Comparison of ENCODE assay signal across 13 cellular contexts in genomic region chr3:128578346-128578745, GRCh38.
A peak's percentile ranks its signal among the peaks of the same experiment; 100 is the strongest.
DNase-seq lines count a peak whose midpoint lies in the region; ATAC-seq and TF ChIP-seq lines count a peak whose summit lies in the region.
"Had no signal": no experiment of that assay in that cellular context is flagged by ENCODE, and none has a peak within 500 bp of the region (broad histone marks: within the 10 kb centered on the region; RNA-seq: fewer than 3 reads in every experiment).

No MANE protein-coding gene starts in this region.

- CTCF ChIA-PET in WTC11 (lab: Charles Lee), result interaction anchor here (1.1 kb wide), 1 partner anchor 81 kb away, joined by 3 read pairs; no protein-coding TSS in a partner anchor
- CTCF ChIA-PET in SK-N-SH (lab: Yijun Ruan, JAX), result interaction anchor here (0.7 kb wide), 1 partner anchor 11 kb away, joined by 3 read pairs; no protein-coding TSS in a partner anchor

- TF ChIP-seq RAD21 in SK-N-SH (IDR thresholded peaks at IDR 0.05; ENCODE audit: low read length), result no peak

- DNase-seq in WTC11 (ENCODE audit: low spot score), result no peak
- peak; percentile 75 for DNase-seq in endodermal cell
- no peak for DNase-seq in neuronal stem cell (ENCODE audit: low spot score)
- DNase-seq in OCI-M1 (lab: John Stamatoyannopoulos, UW), result no peak
- no peak for DNase-seq in testis
- DNase-seq in SK-N-SH, result no peak
- DNase-seq in colonic mucosa, result no peak
- DNase-seq: CD4-positive, CD25-positive, alpha-beta regulatory T cell; DMS53; GF-D8; IMR-90 had no signal

- no peak for TF ChIP-seq POLR2A in testis (IDR thresholded peaks at IDR 0.05)

- H3K27me3 ChIP-seq in endodermal cell (ENCODE audit: control insufficient read depth, insufficient read depth, low read length, poor library complexity, severe bottlenecking) (no peaks in the 10 kb centered on the region), neuronal stem cell (ENCODE audit: control insufficient read depth in 3 of 3, insufficient read depth in 3 of 3, low read depth in 1 of 3, low read length in 3 of 3) (peaks cover 0 to 6% (median 0%) of the 10 kb centered on the region in 3 experiments), testis (no peaks in the 10 kb centered on the region), SK-N-SH (ENCODE audit: insufficient read depth) (no peaks in the 10 kb centered on the region), colonic mucosa (no peaks in the 10 kb centered on the region)
- H3K27me3 ChIP-seq: BLaER1 had no signal

- ATAC-seq in WTC11, result peak; percentile 37
- ATAC-seq: A549 had no signal

- no peak overlapping the region for H4K8ac ChIP-seq in neuronal stem cell (ENCODE audit: low read depth, low read length)

- no peak overlapping the region for H3K4me3 Mint-ChIP-seq in WTC11
- H3K4me3 Mint-ChIP-seq in endodermal cell, result no peak overlapping the region
- H3K4me3 Mint-ChIP-seq: CD4-positive, CD25-positive, alpha-beta regulatory T cell had no signal

- 91 to 97% methylated on average over 3 to 9 of the region's 9 CpGs for WGBS in endodermal cell (ENCODE audit: insufficient coverage in 1 of 2, insufficient read length in 1 of 2), 2 experiments
- no CpG with 5 or more reads among the region's 9 CpGs for WGBS in neuronal stem cell (ENCODE audit: extremely low coverage in 2 of 2, insufficient read length in 2 of 2, insufficient replicate concordance in 1 of 2), 2 donors
- 82 to 88% methylated on average over 9 of the region's 9 CpGs for WGBS in testis, 2 donors
- WGBS in SK-N-SH (ENCODE audit: low lambda C conversion rate), result 91% methylated on average over 9 of the region's 9 CpGs

- TF ChIP-seq CTCF in WTC11 (IDR thresholded peaks at IDR 0.05), result no peak
- TF ChIP-seq CTCF in endodermal cell (conservative IDR thresholded peaks at IDR 0.05), result no peak
- no peak for TF ChIP-seq CTCF in testis (IDR thresholded peaks at IDR 0.05)
- TF ChIP-seq CTCF in SK-N-SH (IDR thresholded peaks at IDR 0.05), result no peak
- TF ChIP-seq CTCF in colonic mucosa (IDR thresholded peaks at IDR 0.05), result no peak

- H2BK5ac ChIP-seq in neuronal stem cell (ENCODE audit: low read length), result no peak overlapping the region

- H3K27ac ChIP-seq in endodermal cell (ENCODE audit: low read depth, low read length) (no peak overlapping the region), neuronal stem cell (replicated peaks; ENCODE audit: low read length) (no peak overlapping the region), testis (no peak overlapping the region), SK-N-SH (ENCODE audit: low read depth in 2 of 2, low read length in 1 of 2) (no peak overlapping the region), colonic mucosa (no peak overlapping the region)
- H3K27ac ChIP-seq: A549, BLaER1 had no signal

- H3K9me2 ChIP-seq in SK-N-SH, result no peaks in the 10 kb centered on the region

- H3K4me1 Mint-ChIP-seq in WTC11 (peaks cover 10% of the 10 kb centered on the region), endodermal cell (peaks cover 41% of the 10 kb centered on the region)

- POLR2A ChIA-PET in WTC11 (lab: Charles Lee) (no interaction called here), SK-N-SH (lab: Yijun Ruan, JAX) (no interaction called here)

- H4K91ac ChIP-seq in neuronal stem cell (ENCODE audit: low read depth, low read length, poor library complexity), result no peak overlapping the region

- no peak overlapping the region for H3K9ac ChIP-seq in endodermal cell (ENCODE audit: extremely low read depth, low read length, poor library complexity, severe bottlenecking)
- no peak overlapping the region for H3K9ac ChIP-seq in neuronal stem cell (ENCODE audit: low read depth, low read length, poor library complexity)
- no peak overlapping the region for H3K9ac ChIP-seq in SK-N-SH
- no peak overlapping the region for H3K9ac ChIP-seq in colonic mucosa (ENCODE audit: low read depth in 2 of 2, low read length in 2 of 2)
- H3K9ac ChIP-seq: BLaER1 had no signal

- H2AFZ ChIP-seq in neuronal stem cell (ENCODE audit: low read length), result no peak overlapping the region
- H2AFZ ChIP-seq in SK-N-SH (ENCODE audit: low read depth), result no peak overlapping the region

- no peak overlapping the region for H3K4me2 ChIP-seq in neuronal stem cell (ENCODE audit: insufficient read depth, low read length, poor library complexity, severe bottlenecking)
- H3K4me2 ChIP-seq in SK-N-SH, result no peak overlapping the region
- H3K4me2 ChIP-seq: A549, BLaER1 had no signal

- peaks cover 2% of the 10 kb centered on the region for H3K27me3 Mint-ChIP-seq in WTC11 (ENCODE audit: low read depth)
- H3K27me3 Mint-ChIP-seq in endodermal cell (ENCODE audit: insufficient read depth), result peaks cover 3% of the 10 kb centered on the region

- peak overlapping the region; percentile 98 for H2AK5ac ChIP-seq in neuronal stem cell (ENCODE audit: low read depth, low read length)

- H3K79me1 ChIP-seq in neuronal stem cell (ENCODE audit: low read depth, low read length), result no peaks in the 10 kb centered on the region

- H3K23ac ChIP-seq in neuronal stem cell (ENCODE audit: low read depth, low read length, poor library complexity), result no peak overlapping the region

- H3K79me2 ChIP-seq in SK-N-SH (ENCODE audit: insufficient read depth), result no peaks in the 10 kb centered on the region

- peak overlapping the region; percentile 86 for H3K18ac ChIP-seq in neuronal stem cell (ENCODE audit: low read length)

- H3K9me3 ChIP-seq in endodermal cell (ENCODE audit: control insufficient read depth, low read length), result peaks cover 8% of the 10 kb centered on the region
- H3K9me3 ChIP-seq in neuronal stem cell (replicated peaks in 1 of 2; ENCODE audit: control insufficient read depth in 2 of 2, insufficient read depth in 1 of 2, low read depth in 1 of 2, low read length in 2 of 2), result peaks cover 3 to 4% of the 10 kb centered on the region in 2 donors
- no peaks in the 10 kb centered on the region for H3K9me3 ChIP-seq in testis
- H3K9me3 ChIP-seq in SK-N-SH, result no peaks in the 10 kb centered on the region
- no peaks in the 10 kb centered on the region for H3K9me3 ChIP-seq in colonic mucosa

- H3K36me3 Mint-ChIP-seq in WTC11 (no peaks in the 10 kb centered on the region), endodermal cell (ENCODE audit: low read depth) (no peaks in the 10 kb centered on the region)
- H3K36me3 Mint-ChIP-seq: CD4-positive, CD25-positive, alpha-beta regulatory T cell had no signal

- peak overlapping the region; percentile 91 for H3K4ac ChIP-seq in neuronal stem cell (ENCODE audit: low read length)

- H2BK12ac ChIP-seq in neuronal stem cell (ENCODE audit: low read length), result peak overlapping the region; percentile 48

- H3K27ac Mint-ChIP-seq in WTC11 (no peak overlapping the region), endodermal cell (peak overlapping the region; percentile 88)
- H3K27ac Mint-ChIP-seq: CD4-positive, CD25-positive, alpha-beta regulatory T cell had no signal

- H3K14ac ChIP-seq in neuronal stem cell (ENCODE audit: low read length), result no peak overlapping the region

- TF ChIP-seq EP300 in SK-N-SH (IDR thresholded peaks at IDR 0.05; ENCODE audit: borderline replicate concordance in 1 of 2, low read depth in 1 of 2, low read length in 1 of 2), result no peak

- no peaks in the 10 kb centered on the region for H3K36me3 ChIP-seq in endodermal cell (ENCODE audit: control insufficient read depth, insufficient read depth, low read length)
- H3K36me3 ChIP-seq in neuronal stem cell (replicated peaks in 1 of 2; ENCODE audit: control insufficient read depth in 2 of 2, insufficient read depth in 2 of 2, low read length in 2 of 2), result no peaks in the 10 kb centered on the region
- H3K36me3 ChIP-seq in testis (ENCODE audit: low read depth, missing control alignments), result no peaks in the 10 kb centered on the region
- no peaks in the 10 kb centered on the region for H3K36me3 ChIP-seq in SK-N-SH (replicated peaks in 1 of 2; ENCODE audit: control insufficient read depth in 1 of 2, insufficient read depth in 2 of 2, low read length in 1 of 2)
- H3K36me3 ChIP-seq in colonic mucosa, result no peaks in the 10 kb centered on the region
- H3K36me3 ChIP-seq: BLaER1 had no signal

- H2BK120ac ChIP-seq in neuronal stem cell (ENCODE audit: low read depth, low read length), result no peak overlapping the region

- intact Hi-C loops in testis (cut with DNase I; ENCODE audit: low total_unique reads) (no loop called here), colonic mucosa (cut with DNase I) (no loop called here)

- H3K9me3 Mint-ChIP-seq in WTC11, result no peaks in the 10 kb centered on the region
- peaks cover 13% of the 10 kb centered on the region for H3K9me3 Mint-ChIP-seq in endodermal cell

- no peaks in the 10 kb centered on the region for H3F3A ChIP-seq in SK-N-SH (replicated peaks; ENCODE audit: insufficient read depth)

- H3K4me1 ChIP-seq in endodermal cell (ENCODE audit: control insufficient read depth, insufficient read depth, low read length) (peaks cover 23% of the 10 kb centered on the region), neuronal stem cell (ENCODE audit: control insufficient read depth in 2 of 2, insufficient read depth in 1 of 2, low read depth in 1 of 2, low read length in 2 of 2) (peaks cover 14 to 18% of the 10 kb centered on the region in 2 donors), testis (no peaks in the 10 kb centered on the region), SK-N-SH (ENCODE audit: control insufficient read depth in 1 of 2, insufficient read depth in 2 of 2, low read depth in 1 of 2, low read length in 1 of 2) (peaks cover 0 to 7% of the 10 kb centered on the region in 2 experiments; a peak in 1 of 4 replicates), colonic mucosa (no peaks in the 10 kb centered on the region)
- H3K4me1 ChIP-seq: A549 had no signal

- H3K4me3 ChIP-seq in endodermal cell (ENCODE audit: low read length), result no peak overlapping the region
- H3K4me3 ChIP-seq in neuronal stem cell (ENCODE audit: low read length in 2 of 2), result no peak overlapping the region
- no peak overlapping the region for H3K4me3 ChIP-seq in testis
- H3K4me3 ChIP-seq in SK-N-SH (ENCODE audit: low read depth in 2 of 2, low read length in 1 of 2), result no peak overlapping the region
- H3K4me3 ChIP-seq in colonic mucosa, result no peak overlapping the region
- H3K4me3 ChIP-seq: A549, BLaER1 had no signal

- H2BK15ac ChIP-seq in neuronal stem cell (ENCODE audit: low read length), result peak overlapping the region; percentile 77

- no peaks in the 10 kb centered on the region for H4K20me1 ChIP-seq in SK-N-SH (ENCODE audit: insufficient read depth)
- H4K20me1 ChIP-seq: BLaER1 had no signal

TF ChIP-seq in WTC11, 78 proteins besides CTCF, POLR2A, EP300 and RAD21:
- no peak for TF ChIP-seq OVOL2 (CRISPR knock-in tag; IDR thresholded peaks at IDR 0.05; ENCODE audit: borderline replicate concordance)
- no peak for TF ChIP-seq ZNF121 (CRISPR knock-in tag; IDR thresholded peaks at IDR 0.05)

TF ChIP-seq in SK-N-SH, 30 proteins besides CTCF, POLR2A, EP300 and RAD21:
- TF ChIP-seq PBX3 (IDR thresholded peaks at IDR 0.05), result no peak
